Comparison of ENCODE assay signal across 29 cellular contexts in genomic region chrX:126063984-126064383, GRCh38.
"Had no signal": no experiment of that assay in that cellular context is flagged by ENCODE, and none has a peak within 500 bp of the region (broad histone marks: within the 10 kb centered on the region; RNA-seq: fewer than 3 reads in every experiment).

No MANE protein-coding gene starts in this region.

- H3K4me3 ChIP-seq: left lung, lower lobe of right lung, pancreas, prostate gland, skin epidermis, stomach, testis, thyroid gland, transverse colon, upper lobe of left lung, vagina had no signal

- H3K4me1 ChIP-seq: left lung, lower lobe of right lung, pancreas, prostate gland, stomach, testis, thyroid gland, transverse colon, upper lobe of left lung, vagina had no signal

- H3K9me3 ChIP-seq: lower lobe of right lung, pancreas, prostate gland, testis, thyroid gland, transverse colon, upper lobe of left lung, vagina had no signal

- DNase-seq: immature natural killer cell; kidney; left colon; left lung; lower lobe of right lung; mammary epithelial cell; mesenchymal stem cell; naive thymus-derived CD8-positive, alpha-beta T cell; nucleus accumbens; pancreas; posterior cingulate gyrus; retina; right cardiac atrium; stimulated activated CD4-positive, alpha-beta T cell treated with anti-CD3 and anti-CD28 coated beads, Interleukin-12 subunit alpha, Interleukin-12 subunit beta, amount 100 ng/mL, for 4 hours; stimulated activated CD4-positive, alpha-beta T cell treated with anti-CD3 and anti-CD28 coated beads, Interleukin-15, amount 100 ng/mL, for 24 hours; stimulated activated CD4-positive, alpha-beta T cell treated with anti-CD3 and anti-CD28 coated beads, Interleukin-2, amount 100 ng/mL, for 24 hours; stimulated activated CD4-positive, alpha-beta T cell treated with anti-CD3 and anti-CD28 coated beads, Interleukin-4, amount 100 ng/mL, for 1 hour; stimulated activated naive B cell treated with anti-CD40 and anti-IgM and Interleukin-4, amounts not matched to agents 10 μg/mL and 1 μg/mL and 100 μg/mL, for 72 hours; stimulated activated naive CD8-positive, alpha-beta T cell treated with anti-CD3 and anti-CD28 coated beads, Interleukin-15, Interleukin-2, amounts not matched to agents 100 U/mL and 50 U/mL, for 24 hours; stomach; testis; thyroid gland; transverse colon; upper lobe of left lung had no signal

- ATAC-seq: left colon; left lung; lower lobe of right lung; naive thymus-derived CD8-positive, alpha-beta T cell; pancreas; right cardiac atrium; sciatic nerve; stimulated activated naive B cell treated with anti-CD40 and anti-IgM and Interleukin-4, amounts not matched to agents 10 μg/mL and 1 μg/mL and 100 μg/mL, for 72 hours; stimulated activated naive CD8-positive, alpha-beta T cell treated with anti-CD3 and anti-CD28 coated beads, Interleukin-15, Interleukin-2, amounts not matched to agents 100 U/mL and 50 U/mL, for 24 hours had no signal

- H3K27me3 ChIP-seq: left lung, pancreas, stomach, testis, thyroid gland, transverse colon, upper lobe of left lung, vagina had no signal

- H3K36me3 ChIP-seq: left lung, lower lobe of right lung, pancreas, prostate gland, stomach, thyroid gland, transverse colon, upper lobe of left lung, vagina had no signal

- FAIRE-seq: islet of Langerhans, kidney, pancreas had no signal

- H3K27ac ChIP-seq: left lung, lower lobe of right lung, pancreas, prostate gland, skin epidermis, stomach, testis, thyroid gland, transverse colon, upper lobe of left lung, vagina had no signal
